In genomic region chr13:60001892-60002291, GRCh38 we compare ENCODE assay signal across 22 cellular contexts.
"Had no signal": no experiment of that assay in that cellular context is flagged by ENCODE, and none has a peak within 500 bp of the region (broad histone marks: within the 10 kb centered on the region; RNA-seq: fewer than 3 reads in every experiment).

No MANE protein-coding gene starts in this region.

- H3K27ac Mint-ChIP-seq: activated CD8-positive, alpha-beta T cell treated with anti-CD3 and anti-CD28 coated beads for 36 hours; activated naive CD8-positive, alpha-beta T cell treated with anti-CD3 and anti-CD28 coated beads, Interleukin-2, amount 10 ng/mL, durations not matched to agents 7 days and 5 days; activated T-cell treated with anti-CD3 and anti-CD28 coated beads, Interleukin-2, amount 50 U/mL, for 24 hours; activated T-helper 2 cell treated with anti-CD3 and anti-CD28 coated beads, Interferon-gamma antibody, Interleukin-2, Interleukin-4, amounts not matched to agents 10 μg/mL and 5 μg/mL and 100 μg/mL, durations not matched to agents 14 hours and 24 hours and 36 hours; brain; nephron had no signal

- H3K36me3 ChIP-seq: tibial artery, WERI-Rb-1 had no signal

- H3K4me1 ChIP-seq: parathyroid adenoma, tibial artery had no signal

- H3K79me2 ChIP-seq: parathyroid adenoma had no signal

- H3K27ac ChIP-seq: parathyroid adenoma, tibial artery, WERI-Rb-1 had no signal

- H2AFZ ChIP-seq: parathyroid adenoma had no signal

- H3K9me3 Mint-ChIP-seq: activated CD8-positive, alpha-beta T cell treated with anti-CD3 and anti-CD28 coated beads for 36 hours; activated naive CD8-positive, alpha-beta T cell treated with anti-CD3 and anti-CD28 coated beads, Interleukin-2, amount 10 ng/mL, durations not matched to agents 7 days and 5 days; activated T-cell treated with anti-CD3 and anti-CD28 coated beads, Interleukin-2, amount 50 U/mL, for 24 hours; activated T-helper 2 cell treated with anti-CD3 and anti-CD28 coated beads, Interferon-gamma antibody, Interleukin-2, Interleukin-4, amounts not matched to agents 10 μg/mL and 5 μg/mL and 100 μg/mL, durations not matched to agents 14 hours and 24 hours and 36 hours had no signal

- DNase-seq: activated CD4-positive, alpha-beta T cell treated with anti-CD3 and anti-CD28 coated beads for 1 hour; activated CD8-positive, alpha-beta T cell treated with anti-CD3 and anti-CD28 coated beads for 36 hours; activated naive CD4-positive, alpha-beta T cell treated with Interleukin-2 at 50 U/mL for 16 hours; activated naive CD8-positive, alpha-beta T cell treated with anti-CD3 and anti-CD28 coated beads, Interleukin-2, amount 10 ng/mL, durations not matched to agents 7 days and 5 days; activated T-cell treated with anti-CD3 and anti-CD28 coated beads, Interleukin-2, amount 50 U/mL, for 24 hours; cortex of kidney; effector CD4-positive, alpha-beta T cell; foreskin melanocyte; glutamatergic neuron; hippocampal formation; kidney; midbrain; stimulated activated naive CD8-positive, alpha-beta T cell treated with anti-CD3 and anti-CD28 coated beads, Interleukin-15, Interleukin-2, amounts not matched to agents 100 U/mL and 50 U/mL, for 24 hours; substantia nigra; T-helper 2 cell; tibial artery; WERI-Rb-1 had no signal

- H3K27me3 ChIP-seq: tibial artery had no signal

- H3K9ac ChIP-seq: parathyroid adenoma had no signal

- H3K27me3 Mint-ChIP-seq: activated CD8-positive, alpha-beta T cell treated with anti-CD3 and anti-CD28 coated beads for 36 hours; activated naive CD8-positive, alpha-beta T cell treated with anti-CD3 and anti-CD28 coated beads, Interleukin-2, amount 10 ng/mL, durations not matched to agents 7 days and 5 days; activated T-cell treated with anti-CD3 and anti-CD28 coated beads, Interleukin-2, amount 50 U/mL, for 24 hours; brain had no signal

- H3K4me3 Mint-ChIP-seq: activated CD8-positive, alpha-beta T cell treated with anti-CD3 and anti-CD28 coated beads for 36 hours; activated naive CD8-positive, alpha-beta T cell treated with anti-CD3 and anti-CD28 coated beads, Interleukin-2, amount 10 ng/mL, durations not matched to agents 7 days and 5 days; activated T-cell treated with anti-CD3 and anti-CD28 coated beads, Interleukin-2, amount 50 U/mL, for 24 hours; brain; nephron had no signal

- ATAC-seq: activated CD8-positive, alpha-beta T cell treated with anti-CD3 and anti-CD28 coated beads for 36 hours; left lobe of liver; stimulated activated naive CD8-positive, alpha-beta T cell treated with anti-CD3 and anti-CD28 coated beads, Interleukin-15, Interleukin-2, amounts not matched to agents 100 U/mL and 50 U/mL, for 24 hours had no signal

- H3K4me1 Mint-ChIP-seq: brain, nephron had no signal

- H3K4me3 ChIP-seq: tibial artery had no signal

- FAIRE-seq: kidney had no signal

- H3K9me3 ChIP-seq: tibial artery had no signal

- H3K36me3 Mint-ChIP-seq: brain had no signal
